ENCODE assay signal across 1 cellular context in genomic region chr3:11643212-11644087, GRCh38.
TF ChIP-seq lines count a peak whose summit lies in the region.

A gene with protein sequence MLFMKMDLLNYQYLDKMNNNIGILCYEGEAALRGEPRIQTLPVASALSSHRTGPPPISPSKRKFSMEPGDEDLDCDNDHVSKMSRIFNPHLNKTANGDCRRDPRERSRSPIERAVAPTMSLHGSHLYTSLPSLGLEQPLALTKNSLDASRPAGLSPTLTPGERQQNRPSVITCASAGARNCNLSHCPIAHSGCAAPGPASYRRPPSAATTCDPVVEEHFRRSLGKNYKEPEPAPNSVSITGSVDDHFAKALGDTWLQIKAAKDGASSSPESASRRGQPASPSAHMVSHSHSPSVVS (minus strand): TSS chr3:11643915. CDS start chr3:11643518, 397 bp downstream.

TF ChIP-seq in HepG2, 621 proteins besides CTCF, POLR2A, EP300 and RAD21 (continued from another document and continues in another):
- TF ChIP-seq, protein P1, sequence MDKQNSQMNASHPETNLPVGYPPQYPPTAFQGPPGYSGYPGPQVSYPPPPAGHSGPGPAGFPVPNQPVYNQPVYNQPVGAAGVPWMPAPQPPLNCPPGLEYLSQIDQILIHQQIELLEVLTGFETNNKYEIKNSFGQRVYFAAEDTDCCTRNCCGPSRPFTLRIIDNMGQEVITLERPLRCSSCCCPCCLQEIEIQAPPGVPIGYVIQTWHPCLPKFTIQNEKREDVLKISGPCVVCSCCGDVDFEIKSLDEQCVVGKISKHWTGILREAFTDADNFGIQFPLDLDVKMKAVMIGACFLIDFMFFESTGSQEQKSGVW (CRISPR knock-in tag; IDR thresholded peaks at IDR 0.05; ENCODE audit: borderline replicate concordance), result no peak
- TF ChIP-seq FOSL2 (CRISPR knock-in tag; IDR thresholded peaks at IDR 0.05) (peak; percentile 60; the same call in 1 of the 2 replicates), RBAK (CRISPR knock-in tag; IDR thresholded peaks at IDR 0.05) (no peak), LCORL (IDR thresholded peaks at IDR 0.05) (no peak), LCORL (CRISPR knock-in tag; IDR thresholded peaks at IDR 0.05) (no peak; the same call in none of the 2 replicates), ZNF772 (CRISPR knock-in tag; IDR thresholded peaks at IDR 0.05) (no peak), ZNF468 (CRISPR knock-in tag; IDR thresholded peaks at IDR 0.05) (no peak), TCF7 (IDR thresholded peaks at IDR 0.05; ENCODE audit: low read depth) (no peak), E2F1 (CRISPR knock-in tag; IDR thresholded peaks at IDR 0.05) (peak; percentile 59; the same call in 1 of the 2 replicates), NR2C2 (CRISPR knock-in tag; IDR thresholded peaks at IDR 0.05; ENCODE audit: borderline replicate concordance) (no peak), ZNF234 (CRISPR knock-in tag; conservative IDR thresholded peaks at IDR 0.05) (no peak), SCMH1 (CRISPR knock-in tag; IDR thresholded peaks at IDR 0.05; ENCODE audit: borderline replicate concordance) (no peak), ZNF124 (CRISPR knock-in tag; IDR thresholded peaks at IDR 0.05) (no peak), ZNF546 (CRISPR knock-in tag; conservative IDR thresholded peaks at IDR 0.05) (no peak), MAZ (IDR thresholded peaks at IDR 0.05; ENCODE audit: borderline replicate concordance, low read depth, low read length) (no peak), MAZ (CRISPR knock-in tag; IDR thresholded peaks at IDR 0.05; ENCODE audit: low read depth) (no peak), SRSF1 (optimal IDR thresholded peaks at IDR 0.05; ENCODE audit: low read depth, low read length) (no peak), ZNF530 (CRISPR knock-in tag; IDR thresholded peaks at IDR 0.05; ENCODE audit: low read depth) (no peak), ARID5B (CRISPR knock-in tag; IDR thresholded peaks at IDR 0.05) (no peak; the same call in 1 of the 2 replicates), NFE2L1 (CRISPR knock-in tag; IDR thresholded peaks at IDR 0.05; ENCODE audit: borderline replicate concordance) (no peak), ZBTB7B (CRISPR knock-in tag; IDR thresholded peaks at IDR 0.05) (0 out of 2 replicates have a peak, but pooled peaks have one; percentile 35), ZNF782 (CRISPR knock-in tag; IDR thresholded peaks at IDR 0.05; ENCODE audit: borderline replicate concordance) (no peak), ZMAT3 (CRISPR knock-in tag; conservative IDR thresholded peaks at IDR 0.05) (no peak; the same call in 1 of the 2 replicates), ZNF678 (CRISPR knock-in tag; IDR thresholded peaks at IDR 0.05) (no peak), ZNF274 (CRISPR knock-in tag; IDR thresholded peaks at IDR 0.05) (no peak; the same call in 1 of the 2 replicates), ZSCAN25 (CRISPR knock-in tag; IDR thresholded peaks at IDR 0.05) (no peak), ZNF180 (CRISPR knock-in tag; IDR thresholded peaks at IDR 0.05; ENCODE audit: borderline replicate concordance, low read depth) (no peak), TBL1XR1 (IDR thresholded peaks at IDR 0.05; ENCODE audit: borderline replicate concordance, low read length, partially characterized antibody) (no peak), NPAS2 (CRISPR knock-in tag; IDR thresholded peaks at IDR 0.05; ENCODE audit: borderline replicate concordance) (no peak), TBX2 (CRISPR knock-in tag; IDR thresholded peaks at IDR 0.05; ENCODE audit: borderline replicate concordance) (peak; percentile 32; the same call in 1 of the 2 replicates), HNRNPLL (IDR thresholded peaks at IDR 0.05; ENCODE audit: low read depth, low read length, poor library complexity, severe bottlenecking) (no peak), STAG1 (CRISPR knock-in tag; IDR thresholded peaks at IDR 0.05) (peak; percentile 50), ZFP82 (CRISPR knock-in tag; IDR thresholded peaks at IDR 0.05; ENCODE audit: borderline replicate concordance) (no peak), ZNF12 (CRISPR knock-in tag; IDR thresholded peaks at IDR 0.05) (0 out of 2 replicates have a peak, but pooled peaks have one; percentile 30), ZBTB33 (CRISPR knock-in tag; IDR thresholded peaks at IDR 0.05) (no peak), ZNF563 (CRISPR knock-in tag; IDR thresholded peaks at IDR 0.05) (no peak), CEBPZ (IDR thresholded peaks at IDR 0.05; ENCODE audit: low read length) (no peak), HNRNPUL1 (IDR thresholded peaks at IDR 0.05; ENCODE audit: low read depth, low read length) (no peak)
- TF ChIP-seq, protein P2, sequence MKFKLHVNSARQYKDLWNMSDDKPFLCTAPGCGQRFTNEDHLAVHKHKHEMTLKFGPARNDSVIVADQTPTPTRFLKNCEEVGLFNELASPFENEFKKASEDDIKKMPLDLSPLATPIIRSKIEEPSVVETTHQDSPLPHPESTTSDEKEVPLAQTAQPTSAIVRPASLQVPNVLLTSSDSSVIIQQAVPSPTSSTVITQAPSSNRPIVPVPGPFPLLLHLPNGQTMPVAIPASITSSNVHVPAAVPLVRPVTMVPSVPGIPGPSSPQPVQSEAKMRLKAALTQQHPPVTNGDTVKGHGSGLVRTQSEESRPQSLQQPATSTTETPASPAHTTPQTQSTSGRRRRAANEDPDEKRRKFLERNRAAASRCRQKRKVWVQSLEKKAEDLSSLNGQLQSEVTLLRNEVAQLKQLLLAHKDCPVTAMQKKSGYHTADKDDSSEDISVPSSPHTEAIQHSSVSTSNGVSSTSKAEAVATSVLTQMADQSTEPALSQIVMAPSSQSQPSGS (CRISPR knock-in tag; IDR thresholded peaks at IDR 0.05), result no peak
- TF ChIP-seq, protein P3, sequence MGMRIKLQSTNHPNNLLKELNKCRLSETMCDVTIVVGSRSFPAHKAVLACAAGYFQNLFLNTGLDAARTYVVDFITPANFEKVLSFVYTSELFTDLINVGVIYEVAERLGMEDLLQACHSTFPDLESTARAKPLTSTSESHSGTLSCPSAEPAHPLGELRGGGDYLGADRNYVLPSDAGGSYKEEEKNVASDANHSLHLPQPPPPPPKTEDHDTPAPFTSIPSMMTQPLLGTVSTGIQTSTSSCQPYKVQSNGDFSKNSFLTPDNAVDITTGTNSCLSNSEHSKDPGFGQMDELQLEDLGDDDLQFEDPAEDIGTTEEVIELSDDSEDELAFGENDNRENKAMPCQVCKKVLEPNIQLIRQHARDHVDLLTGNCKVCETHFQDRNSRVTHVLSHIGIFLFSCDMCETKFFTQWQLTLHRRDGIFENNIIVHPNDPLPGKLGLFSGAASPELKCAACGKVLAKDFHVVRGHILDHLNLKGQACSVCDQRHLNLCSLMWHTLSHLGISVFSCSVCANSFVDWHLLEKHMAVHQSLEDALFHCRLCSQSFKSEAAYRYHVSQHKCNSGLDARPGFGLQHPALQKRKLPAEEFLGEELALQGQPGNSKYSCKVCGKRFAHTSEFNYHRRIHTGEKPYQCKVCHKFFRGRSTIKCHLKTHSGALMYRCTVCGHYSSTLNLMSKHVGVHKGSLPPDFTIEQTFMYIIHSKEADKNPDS (CRISPR knock-in tag; IDR thresholded peaks at IDR 0.05), result no peak
- TF ChIP-seq, protein P4, sequence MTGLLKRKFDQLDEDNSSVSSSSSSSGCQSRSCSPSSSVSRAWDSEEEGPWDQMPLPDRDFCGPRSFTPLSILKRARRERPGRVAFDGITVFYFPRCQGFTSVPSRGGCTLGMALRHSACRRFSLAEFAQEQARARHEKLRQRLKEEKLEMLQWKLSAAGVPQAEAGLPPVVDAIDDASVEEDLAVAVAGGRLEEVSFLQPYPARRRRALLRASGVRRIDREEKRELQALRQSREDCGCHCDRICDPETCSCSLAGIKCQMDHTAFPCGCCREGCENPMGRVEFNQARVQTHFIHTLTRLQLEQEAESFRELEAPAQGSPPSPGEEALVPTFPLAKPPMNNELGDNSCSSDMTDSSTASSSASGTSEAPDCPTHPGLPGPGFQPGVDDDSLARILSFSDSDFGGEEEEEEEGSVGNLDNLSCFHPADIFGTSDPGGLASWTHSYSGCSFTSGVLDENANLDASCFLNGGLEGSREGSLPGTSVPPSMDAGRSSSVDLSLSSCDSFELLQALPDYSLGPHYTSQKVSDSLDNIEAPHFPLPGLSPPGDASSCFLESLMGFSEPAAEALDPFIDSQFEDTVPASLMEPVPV (CRISPR knock-in tag; IDR thresholded peaks at IDR 0.05), result no peak
- TF ChIP-seq, protein P5, sequence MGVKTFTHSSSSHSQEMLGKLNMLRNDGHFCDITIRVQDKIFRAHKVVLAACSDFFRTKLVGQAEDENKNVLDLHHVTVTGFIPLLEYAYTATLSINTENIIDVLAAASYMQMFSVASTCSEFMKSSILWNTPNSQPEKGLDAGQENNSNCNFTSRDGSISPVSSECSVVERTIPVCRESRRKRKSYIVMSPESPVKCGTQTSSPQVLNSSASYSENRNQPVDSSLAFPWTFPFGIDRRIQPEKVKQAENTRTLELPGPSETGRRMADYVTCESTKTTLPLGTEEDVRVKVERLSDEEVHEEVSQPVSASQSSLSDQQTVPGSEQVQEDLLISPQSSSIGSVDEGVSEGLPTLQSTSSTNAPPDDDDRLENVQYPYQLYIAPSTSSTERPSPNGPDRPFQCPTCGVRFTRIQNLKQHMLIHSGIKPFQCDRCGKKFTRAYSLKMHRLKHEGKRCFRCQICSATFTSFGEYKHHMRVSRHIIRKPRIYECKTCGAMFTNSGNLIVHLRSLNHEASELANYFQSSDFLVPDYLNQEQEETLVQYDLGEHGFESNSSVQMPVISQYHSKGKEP (CRISPR knock-in tag; IDR thresholded peaks at IDR 0.05), result no peak
- TF ChIP-seq, protein P6, sequence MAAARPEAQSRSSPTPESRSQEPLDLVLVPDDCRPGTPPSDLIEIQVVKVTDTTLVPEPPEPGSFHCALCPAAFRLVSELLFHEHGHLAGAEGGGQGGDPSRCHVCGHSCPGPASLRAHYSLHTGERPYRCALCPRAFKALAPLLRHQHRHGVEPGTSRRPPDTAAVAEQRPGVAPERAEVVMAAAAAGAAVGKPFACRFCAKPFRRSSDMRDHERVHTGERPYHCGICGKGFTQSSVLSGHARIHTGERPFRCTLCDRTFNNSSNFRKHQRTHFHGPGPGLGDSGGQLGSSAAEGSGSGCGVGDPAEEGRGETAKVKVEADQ (CRISPR knock-in tag; IDR thresholded peaks at IDR 0.05; ENCODE audit: borderline replicate concordance), result no peak
